In genomic region chr15:21265583-21265982, GRCh38 we compare ENCODE assay signal across 8 cellular contexts.
A peak's percentile ranks its signal among the peaks of the same experiment; 100 is the strongest.
DNase-seq lines count a peak whose midpoint lies in the region; ATAC-seq and TF ChIP-seq lines count a peak whose summit lies in the region.
"Not testable (repeated sequence)": the region's sequence is repeated elsewhere in the genome, so short reads cannot be mapped to it uniquely, and the experiment has no call there.

No MANE protein-coding gene starts in this region.

- intact Hi-C loops in A673 (cut with micrococcal nuclease; ENCODE audit: unreplicated experiment); MCF 10A (cut with micrococcal nuclease); naive thymus-derived CD4-positive, alpha-beta T cell (cut with micrococcal nuclease): not testable (repeated sequence)

- H3K4me3 ChIP-seq in A673 (ENCODE audit: low read depth, low read length, poor library complexity, severe bottlenecking); naive thymus-derived CD4-positive, alpha-beta T cell (ENCODE audit: low read length): not testable (repeated sequence)

- not testable (repeated sequence) for H3K4me1 ChIP-seq in A673 (ENCODE audit: insufficient read depth, low read length, poor library complexity, severe bottlenecking); naive thymus-derived CD4-positive, alpha-beta T cell (ENCODE audit: control insufficient read depth in 2 of 2, insufficient read depth in 2 of 2, low read length in 2 of 2)

- not testable (repeated sequence) for H3K27ac ChIP-seq in A673 (ENCODE audit: low read depth, low read length, poor library complexity, severe bottlenecking); naive thymus-derived CD4-positive, alpha-beta T cell (ENCODE audit: low read depth, low read length)

- H3K4me3 Mint-ChIP-seq in MCF 10A (ENCODE audit: unreplicated experiment); naive thymus-derived CD4-positive, alpha-beta T cell: not testable (repeated sequence)

- not testable (repeated sequence) for H3K36me3 ChIP-seq in A673 (ENCODE audit: insufficient read depth, low read length, poor library complexity, severe bottlenecking); naive thymus-derived CD4-positive, alpha-beta T cell (ENCODE audit: control insufficient read depth in 2 of 3, insufficient read depth in 3 of 3, low read length in 3 of 3)

- not testable (repeated sequence) for H3K9me3 Mint-ChIP-seq in MCF 10A (ENCODE audit: unreplicated experiment)
- peaks cover 0 to 13% (median 0%) of the 10 kb centered on the region in 11 donors for H3K9me3 Mint-ChIP-seq in naive thymus-derived CD4-positive, alpha-beta T cell

- ATAC-seq in naive thymus-derived CD4-positive, alpha-beta T cell = peak; percentile 25

- peak overlapping the region; percentile 61 for H3K27ac Mint-ChIP-seq in MCF 10A (ENCODE audit: low read depth, unreplicated experiment)
- H3K27ac Mint-ChIP-seq in naive thymus-derived CD4-positive, alpha-beta T cell = not testable (repeated sequence)

- BruUV-seq in A673 (replicated peaks; lab: Mats Ljungman, UMichigan); MCF 10A (replicated peaks; lab: Mats Ljungman, UMichigan): not testable (repeated sequence)

- not testable (repeated sequence) for TF ChIP-seq CTCF in A673 (conservative IDR thresholded peaks at IDR 0.05; ENCODE audit: low read depth, low read length); MCF 10A (IDR thresholded peaks at IDR 0.05; ENCODE audit: unreplicated experiment)

- POLR2A ChIA-PET in A673 (lab: Charles Lee; ENCODE audit: low non-redundant PET); MCF 10A (lab: Yijun Ruan, JAX); naive thymus-derived CD4-positive, alpha-beta T cell (lab: Charles Lee): not testable (repeated sequence)

- H3K4me1 Mint-ChIP-seq in MCF 10A (ENCODE audit: insufficient read depth, unreplicated experiment); naive thymus-derived CD4-positive, alpha-beta T cell: not testable (repeated sequence)

- CTCF ChIA-PET in A673 (lab: Charles Lee); MCF 10A (lab: Yijun Ruan, JAX): not testable (repeated sequence)
- CTCF ChIA-PET in naive thymus-derived CD4-positive, alpha-beta T cell (lab: Charles Lee) = interaction anchor here (0.6 kb wide), 1 partner anchor 1520 kb away, joined by 3 read pairs; no protein-coding TSS in a partner anchor

- peaks cover 44% of the 10 kb centered on the region for H3K9me3 ChIP-seq in A673 (ENCODE audit: low read depth, low read length, poor library complexity, severe bottlenecking)
- not testable (repeated sequence) for H3K9me3 ChIP-seq in naive thymus-derived CD4-positive, alpha-beta T cell (ENCODE audit: control insufficient read depth in 2 of 3, low read length in 3 of 3)

- DNase-seq in A673 (ENCODE audit: low spot score) = peak; percentile 1
- peak; percentile 32 for DNase-seq in ELR (ENCODE audit: low read depth)
- peak; percentile 48 for DNase-seq in M059J (ENCODE audit: low read depth)
- peak; percentile 2 for DNase-seq in RPMI8226
- not testable (repeated sequence) for DNase-seq in MCF 10A (ENCODE audit: unreplicated experiment); naive thymus-derived CD4-positive, alpha-beta T cell
- peak; percentile 6 for DNase-seq in cerebellar cortex (ENCODE audit: low spot score)
- peak; percentile 1 for DNase-seq in kidney tubule cell (ENCODE audit: low spot score)

- not testable (repeated sequence) for H3K27me3 ChIP-seq in A673 (replicated peaks; ENCODE audit: insufficient read depth, low read depth, low read length, poor library complexity); naive thymus-derived CD4-positive, alpha-beta T cell (ENCODE audit: control insufficient read depth in 2 of 2, insufficient read depth in 2 of 2, low read length in 2 of 2)

- H3K36me3 Mint-ChIP-seq in MCF 10A (ENCODE audit: insufficient read depth, unreplicated experiment); naive thymus-derived CD4-positive, alpha-beta T cell: not testable (repeated sequence)

- not testable (repeated sequence) for H3K27me3 Mint-ChIP-seq in MCF 10A (ENCODE audit: insufficient read depth, unreplicated experiment)
- H3K27me3 Mint-ChIP-seq in naive thymus-derived CD4-positive, alpha-beta T cell = peaks cover 5 to 23% (median 8%) of the 10 kb centered on the region in 5 donors
